11 cellular contexts compared by ENCODE assay signal in the genomic region with DNA sequence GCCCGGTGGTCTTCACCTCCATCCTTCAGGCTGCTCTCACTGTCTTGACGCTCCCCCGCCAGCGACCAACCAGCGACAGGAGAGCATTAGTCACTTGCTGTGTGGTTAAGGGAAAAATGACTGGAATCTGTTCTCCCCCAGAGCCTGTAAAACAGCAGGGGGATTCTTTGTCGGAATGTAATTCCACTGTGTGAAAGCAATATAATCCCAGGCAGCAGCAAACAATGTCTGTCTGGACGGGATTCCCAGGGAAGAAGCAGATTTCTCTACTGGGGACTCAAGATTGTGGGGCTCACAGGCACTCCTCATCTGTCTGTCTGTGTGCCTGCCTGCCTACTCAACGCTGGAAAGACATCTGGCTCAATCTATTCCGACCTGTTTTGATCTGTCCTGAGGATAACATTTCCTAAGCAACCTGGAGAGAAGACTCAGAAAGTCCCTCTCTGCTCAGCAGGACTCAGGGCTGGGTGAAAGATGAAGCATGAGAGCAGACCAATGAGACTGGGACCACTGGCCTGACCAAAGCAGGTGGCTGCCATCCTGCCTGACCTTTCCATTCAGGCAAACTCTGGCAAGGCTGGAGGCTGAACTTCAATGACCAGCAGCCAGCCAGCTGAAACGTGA. TPM values are rescaled to one million over a fixed set of nuclear protein-coding genes. Genes with fewer than 3 reads are reported as not detected.
DNase-seq lines count a peak whose midpoint lies in the region; ATAC-seq, FAIRE-seq and TF ChIP-seq lines count a peak whose summit lies in the region.
"Had no signal": no experiment of that assay in that cellular context is flagged by ENCODE, and none has a peak within 500 bp of the region (broad histone marks: within the 10 kb centered on the region; RNA-seq: fewer than 3 reads in every experiment).

No MANE protein-coding gene starts in this region.

- no peak overlapping the region for H2BK15ac ChIP-seq in mesendoderm (replicated peaks; ENCODE audit: low read depth)

- H2BK120ac ChIP-seq in mesendoderm (ENCODE audit: low read depth, low read length), result no peak overlapping the region

- peak overlapping the region; percentile 67 for H3K9ac ChIP-seq in HUES6 (ENCODE audit: low read length)
- no peak overlapping the region for H3K9ac ChIP-seq in mesendoderm (ENCODE audit: low read length)

- peak overlapping the region; percentile 33 for H2BK5ac ChIP-seq in mesendoderm (ENCODE audit: low read length)

- H3K27me3 Mint-ChIP-seq in chondrocyte (ENCODE audit: low read depth), result no peaks in the 10 kb centered on the region
- peaks cover 42% of the 10 kb centered on the region for H3K27me3 Mint-ChIP-seq in activated T-helper 2 cell treated with anti-CD3 and anti-CD28 coated beads, Interferon-gamma antibody, Interleukin-2, Interleukin-4, amounts not matched to agents 10 μg/mL and 5 μg/mL and 100 μg/mL, durations not matched to agents 14 hours and 24 hours and 36 hours (ENCODE audit: low read depth)

- no peak overlapping the region for H4K5ac ChIP-seq in mesendoderm (ENCODE audit: low read length)

- H3K36me3 ChIP-seq in HUES6 (ENCODE audit: control insufficient read depth, insufficient read depth, low read length) (peaks cover 49% of the 10 kb centered on the region), mesendoderm (ENCODE audit: control insufficient read depth, insufficient read depth, low read length) (peaks cover 4% of the 10 kb centered on the region), esophagus squamous epithelium (peaks cover 0 to 21% (median 0%) of the 10 kb centered on the region in 3 donors)

- FAIRE-seq in GM12892 (lab: Jason Lieb, UNC), result no peak

- no peak overlapping the region for H3K4ac ChIP-seq in mesendoderm (ENCODE audit: low read depth, low read length)

- H3K56ac ChIP-seq in mesendoderm (ENCODE audit: low read length), result peak overlapping the region; percentile 11

- H3K4me3 ChIP-seq in HUES6 (ENCODE audit: low read depth, low read length) (peak overlapping the region; percentile 11; the same call in 1 of the 2 replicates), mesendoderm (ENCODE audit: low read length) (no peak overlapping the region), esophagus squamous epithelium (no peak overlapping the region)
- H3K4me3 ChIP-seq: psoas muscle had no signal

- H3K18ac ChIP-seq in mesendoderm (ENCODE audit: low read length), result peak overlapping the region; percentile 75

- H3K27ac ChIP-seq in HUES6 (ENCODE audit: low read depth, low read length), result peak overlapping the region; percentile 52; the same call in 1 of the 2 replicates
- peak overlapping the region; percentile 59 for H3K27ac ChIP-seq in mesendoderm (ENCODE audit: low read depth, low read length)
- H3K27ac ChIP-seq in esophagus squamous epithelium, result peak overlapping the region in 2 of 4 donors; percentile 40 to 58
- H3K27ac ChIP-seq: psoas muscle had no signal

- no CpG with 5 or more reads among the region's 10 CpGs for WGBS in mesendoderm (ENCODE audit: extremely low coverage, insufficient coverage, low lambda C conversion rate)
- WGBS in esophagus squamous epithelium, 2 donors, result 53 to 59% methylated on average over 7 to 10 of the region's 10 CpGs

- peak overlapping the region; percentile 57 for H3K4me3 Mint-ChIP-seq in chondrocyte (ENCODE audit: unreplicated experiment)
- H3K4me3 Mint-ChIP-seq in activated T-helper 2 cell treated with anti-CD3 and anti-CD28 coated beads, Interferon-gamma antibody, Interleukin-2, Interleukin-4, amounts not matched to agents 10 μg/mL and 5 μg/mL and 100 μg/mL, durations not matched to agents 14 hours and 24 hours and 36 hours (ENCODE audit: low read depth), result no peak overlapping the region
- H3K4me3 Mint-ChIP-seq: CD14-positive monocyte had no signal

- H3K79me2 ChIP-seq in mesendoderm (ENCODE audit: control insufficient read depth, insufficient read depth, low read length), result peaks cover 23% of the 10 kb centered on the region

- no peak for TF ChIP-seq CTCF in chondrocyte (IDR thresholded peaks at IDR 0.05)
- TF ChIP-seq CTCF in esophagus squamous epithelium (IDR thresholded peaks at IDR 0.05), result no peak

- intact Hi-C loops in esophagus squamous epithelium (cut with DNase I), result no loop called here
- intact Hi-C loops in activated T-helper 2 cell treated with anti-CD3 and anti-CD28 coated beads, Interferon-gamma antibody, Interleukin-2, Interleukin-4, amounts not matched to agents 10 μg/mL and 5 μg/mL and 100 μg/mL, durations not matched to agents 14 hours and 24 hours and 36 hours (cut with micrococcal nuclease), result no loop called here

- H4K8ac ChIP-seq in mesendoderm (ENCODE audit: low read depth, low read length), result no peak overlapping the region

- H3K4me1 Mint-ChIP-seq in chondrocyte (ENCODE audit: low read depth), result peaks cover 90% of the 10 kb centered on the region
- no peaks in the 10 kb centered on the region for H3K4me1 Mint-ChIP-seq in activated T-helper 2 cell treated with anti-CD3 and anti-CD28 coated beads, Interferon-gamma antibody, Interleukin-2, Interleukin-4, amounts not matched to agents 10 μg/mL and 5 μg/mL and 100 μg/mL, durations not matched to agents 14 hours and 24 hours and 36 hours (ENCODE audit: low read depth)
- H3K4me1 Mint-ChIP-seq: CD14-positive monocyte had no signal

- ATAC-seq in GM21737 (IDR thresholded peaks at IDR 0.05; ENCODE audit: unreplicated experiment), result no peak
- ATAC-seq: psoas muscle had no signal

- no peak overlapping the region for H3K4me2 ChIP-seq in mesendoderm (ENCODE audit: low read length)

- peak overlapping the region; percentile 97 for H3K27ac Mint-ChIP-seq in chondrocyte (ENCODE audit: unreplicated experiment)
- no peak overlapping the region for H3K27ac Mint-ChIP-seq in activated T-helper 2 cell treated with anti-CD3 and anti-CD28 coated beads, Interferon-gamma antibody, Interleukin-2, Interleukin-4, amounts not matched to agents 10 μg/mL and 5 μg/mL and 100 μg/mL, durations not matched to agents 14 hours and 24 hours and 36 hours
- H3K27ac Mint-ChIP-seq: CD14-positive monocyte had no signal

- no peaks in the 10 kb centered on the region for H3K9me3 Mint-ChIP-seq in chondrocyte (ENCODE audit: low read depth)
- no peaks in the 10 kb centered on the region for H3K9me3 Mint-ChIP-seq in activated T-helper 2 cell treated with anti-CD3 and anti-CD28 coated beads, Interferon-gamma antibody, Interleukin-2, Interleukin-4, amounts not matched to agents 10 μg/mL and 5 μg/mL and 100 μg/mL, durations not matched to agents 14 hours and 24 hours and 36 hours

- DNase-seq in ACHN (peak; percentile 97), chondrocyte (ENCODE audit: low spot score) (no peak), mesendoderm (peak; percentile 99), GM12892 (ENCODE audit: insufficient read length) (no peak), esophagus squamous epithelium (lab: John Stamatoyannopoulos, UW) (no peak)
- DNase-seq in activated T-helper 2 cell treated with anti-CD3 and anti-CD28 coated beads, Interferon-gamma antibody, Interleukin-2, Interleukin-4, amounts not matched to agents 10 μg/mL and 5 μg/mL and 100 μg/mL, durations not matched to agents 14 hours and 24 hours and 36 hours (ENCODE audit: low spot score), result no peak
- DNase-seq: psoas muscle; stimulated activated naive CD4-positive, alpha-beta T cell treated with Interleukin-2 at 50 U/mL for 16 hours had no signal

- no peak overlapping the region for H3K23ac ChIP-seq in mesendoderm (ENCODE audit: low read length)

- H3K36me3 Mint-ChIP-seq in chondrocyte (ENCODE audit: low read depth), result peaks cover 52% of the 10 kb centered on the region
- no peaks in the 10 kb centered on the region for H3K36me3 Mint-ChIP-seq in activated T-helper 2 cell treated with anti-CD3 and anti-CD28 coated beads, Interferon-gamma antibody, Interleukin-2, Interleukin-4, amounts not matched to agents 10 μg/mL and 5 μg/mL and 100 μg/mL, durations not matched to agents 14 hours and 24 hours and 36 hours (ENCODE audit: low read depth)
- H3K36me3 Mint-ChIP-seq: CD14-positive monocyte had no signal

- no peak overlapping the region for H2AK5ac ChIP-seq in mesendoderm (ENCODE audit: low read length)

- H3K79me1 ChIP-seq in mesendoderm (ENCODE audit: low read length), result peaks cover 28% of the 10 kb centered on the region

- H3K9me3 ChIP-seq in HUES6 (ENCODE audit: control insufficient read depth, insufficient read depth, low read depth, low read length) (no peaks in the 10 kb centered on the region), esophagus squamous epithelium (no peaks in the 10 kb centered on the region)
- H3K9me3 ChIP-seq: psoas muscle had no signal

- H3K4me1 ChIP-seq in HUES6 (ENCODE audit: control insufficient read depth, insufficient read depth, low read length) (peaks cover 30% of the 10 kb centered on the region), mesendoderm (ENCODE audit: control insufficient read depth, low read depth, low read length) (peaks cover 2% of the 10 kb centered on the region), esophagus squamous epithelium (peaks cover 0 to 49% (median 18%) of the 10 kb centered on the region in 3 donors)

- in situ Hi-C loops in ACHN (cut with HindIII; ENCODE audit: low pct_ligation_motif_present, low pct_unique_long_range_greater_than_20kb, low sequenced_read_pairs), result no loop called here

- no peak for TF ChIP-seq POLR2A in GM12892 (IDR thresholded peaks at IDR 0.05; ENCODE audit: low read depth, low read length)
- TF ChIP-seq POLR2A in esophagus squamous epithelium (IDR thresholded peaks at IDR 0.05), result no peak

- H3K27me3 ChIP-seq in HUES6 (ENCODE audit: control insufficient read depth, insufficient read depth, low read length) (no peaks in the 10 kb centered on the region), mesendoderm (ENCODE audit: insufficient read depth, low read length, poor library complexity) (no peaks in the 10 kb centered on the region), esophagus squamous epithelium (no peaks in the 10 kb centered on the region)

RNA-seq across cellular contexts. Expression of gene NUAK1, which starts 54.6 kb away (rescaled TPM):
- 78.1 to 81.4 TPM (median 78.5 TPM) in 3 replicates for total RNA-seq in chondrocyte
- polyA plus RNA-seq in mesendoderm (2013, experiment 1 of 2), result 22.4 TPM
- polyA plus RNA-seq in mesendoderm (2013, experiment 2 of 2), result 22.1 TPM
- not detected for polyA plus RNA-seq in GM12892 (2012; ENCODE audit: missing spikeins)
- total RNA-seq in esophagus squamous epithelium, result 1 to 10 TPM; 1.1 to 5.1 (median 2.3) TPM
- total RNA-seq in activated T-helper 2 cell treated with anti-CD3 and anti-CD28 coated beads, Interferon-gamma antibody, Interleukin-2, Interleukin-4, amounts not matched to agents 10 μg/mL and 5 μg/mL and 100 μg/mL, durations not matched to agents 14 hours and 24 hours and 36 hours, result 0.02 and 0.11 TPM in 2 replicates
- polyA plus RNA-seq: CD14-positive monocyte had no signal

Comparison
In these comparisons a context has a peak if more than half of its experiments do, and no peak if none do; other contexts are left out.
1. DNase-seq: peak in ACHN (single experiment) and mesendoderm (single experiment); none in chondrocyte (single experiment), GM12892 (single experiment), esophagus squamous epithelium (single experiment) and activated T-helper 2 cell treated with anti-CD3 and anti-CD28 coated beads, Interferon-gamma antibody, Interleukin-2, Interleukin-4, amounts not matched to agents 10 μg/mL and 5 μg/mL and 100 μg/mL, durations not matched to agents 14 hours and 24 hours and 36 hours (single experiment).
2. RNA of gene NUAK1, which starts 54.6 kb away (total RNA-seq): 78.1 to 81.4 TPM in chondrocyte; 1.1 to 5.1 TPM in esophagus squamous epithelium and 0.02 to 0.11 TPM in activated T-helper 2 cell treated with anti-CD3 and anti-CD28 coated beads, Interferon-gamma antibody, Interleukin-2, Interleukin-4, amounts not matched to agents 10 μg/mL and 5 μg/mL and 100 μg/mL, durations not matched to agents 14 hours and 24 hours and 36 hours; every median in the first group is over 10 times any median in the second.